ENCODE assay signal across 11 cellular contexts in genomic region chr10:73653701-73654100, GRCh38. TPM values are rescaled to one million over a fixed set of nuclear protein-coding genes. Genes with fewer than 3 reads are reported as not detected.
DNase-seq lines count a peak whose midpoint lies in the region; TF ChIP-seq lines count a peak whose summit lies in the region.
"Had no signal": no experiment of that assay in that cellular context is flagged by ENCODE, and none has a peak within 500 bp of the region (broad histone marks: within the 10 kb centered on the region; RNA-seq: fewer than 3 reads in every experiment).

No MANE protein-coding gene starts in this region.

- 0 out of 2 replicates have a peak, but pooled peaks cover 4% of the 10 kb centered on the region for H3K27me3 ChIP-seq in OCI-LY1 (ENCODE audit: insufficient read depth, low read length)

- TF ChIP-seq CTCF in GM13976 (IDR thresholded peaks at IDR 0.05; ENCODE audit: borderline replicate concordance, control extremely low read depth, extremely low read depth, insufficient read depth, missing control alignments) (peak; percentile 48), OCI-LY1 (IDR thresholded peaks at IDR 0.05; ENCODE audit: low read length) (peak; percentile 54; the same call in 1 of the 2 replicates), epithelial cell of esophagus (IDR thresholded peaks at IDR 0.05; ENCODE audit: insufficient read depth, low read depth, low read length, missing control alignments) (peak; percentile 38)

- no peak overlapping the region for H2AFZ ChIP-seq in OCI-LY1 (ENCODE audit: low read length)

- H3K27ac ChIP-seq in OCI-LY1 (ENCODE audit: low read depth, low read length, poor library complexity, severe bottlenecking): no peak overlapping the region
- H3K27ac ChIP-seq: KMS-11 had no signal

- H3K9me2 ChIP-seq in OCI-LY1 (ENCODE audit: low read depth, low read length): no peaks in the 10 kb centered on the region

- peaks cover 6% of the 10 kb centered on the region for H3K4me1 ChIP-seq in OCI-LY1 (ENCODE audit: insufficient read depth, low read length, severe bottlenecking)

- H3K9me3 ChIP-seq in OCI-LY1 (ENCODE audit: low read length): no peaks in the 10 kb centered on the region

- DNase-seq in 8988T: peak; percentile 77
- peak; percentile 67 for DNase-seq in GM13976 (ENCODE audit: low spot score)
- peak; percentile 46 for DNase-seq in epithelial cell of esophagus (ENCODE audit: low read depth)
- DNase-seq in H4 (ENCODE audit: low spot score): no peak
- no peak for DNase-seq in NCI-H1694 treated with DMSO at 0.1 percent for 48 hours (lab: John Stamatoyannopoulos, UW)
- no peak for DNase-seq in activated T-cell treated with anti-CD3 and anti-CD28 coated beads, Interleukin-2, amount 50 U/mL, for 1 hour
- no peak for DNase-seq in NCI-H1105 treated with DMSO at 0.1 percent for 48 hours (lab: John Stamatoyannopoulos, UW)
- DNase-seq: CD8-positive, alpha-beta memory T cell; stimulated activated CD4-positive, alpha-beta T cell treated with anti-CD3 and anti-CD28 coated beads, Interleukin-4, amount 100 ng/mL, for 24 hours had no signal

- H3K4me2 ChIP-seq in OCI-LY1 (ENCODE audit: low read length): no peak overlapping the region
- H3K4me2 ChIP-seq: KMS-11 had no signal

- H3K79me2 ChIP-seq in OCI-LY1 (ENCODE audit: insufficient read depth, low read length): no peaks in the 10 kb centered on the region

- in situ Hi-C loops in GM13976 (cut with MboI; ENCODE audit: low sequenced_read_pairs, unreplicated experiment): no loop called here

- no peak overlapping the region for H3K9ac ChIP-seq in OCI-LY1 (ENCODE audit: low read length)
- H3K9ac ChIP-seq: KMS-11 had no signal

- H3K4me3 ChIP-seq in OCI-LY1 (ENCODE audit: low read depth, low read length, poor library complexity, severe bottlenecking): no peak overlapping the region
- H3K4me3 ChIP-seq in epithelial cell of esophagus (ENCODE audit: low read length): no peak overlapping the region

- H4K20me1 ChIP-seq in OCI-LY1 (ENCODE audit: insufficient read depth, low read length): no peaks in the 10 kb centered on the region

- H3K36me3 ChIP-seq in OCI-LY1 (ENCODE audit: insufficient read depth, low read length): no peaks in the 10 kb centered on the region

- no peaks in the 10 kb centered on the region for H3F3A ChIP-seq in OCI-LY1 (ENCODE audit: insufficient read depth, low read length)

RNA-seq across cellular contexts. Expression of gene SYNPO2L, which starts 2.1 kb away (rescaled TPM):
- 0.02 TPM in 1 of 2 replicates, not detected in the other for total RNA-seq in H4 (2014; rRNA removed; shearing (Covaris generic))
- total RNA-seq: CD8-positive, alpha-beta memory T cell had no signal

RNA-seq across cellular contexts. Expression of gene MYOZ1, which starts 12.4 kb away (rescaled TPM):
- total RNA-seq in H4 (2014; rRNA removed; shearing (Covaris generic)): 0.33 TPM in 1 of 2 replicates, not detected in the other
- total RNA-seq: CD8-positive, alpha-beta memory T cell had no signal

RNA-seq across cellular contexts. Expression of gene AGAP5, which starts 44.2 kb away (rescaled TPM):
- total RNA-seq in H4 (2014; rRNA removed; shearing (Covaris generic)): 1.7 and 24.6 TPM in 2 replicates

Comparison
In these comparisons a context has a peak if more than half of its experiments do, and no peak if none do; other contexts are left out.
1. DNase-seq: peak in 8988T (single experiment), GM13976 (single experiment) and epithelial cell of esophagus (single experiment); none in H4 (single experiment), NCI-H1694 treated with DMSO at 0.1 percent for 48 hours (single experiment), activated T-cell treated with anti-CD3 and anti-CD28 coated beads, Interleukin-2, amount 50 U/mL, for 1 hour (single experiment) and NCI-H1105 treated with DMSO at 0.1 percent for 48 hours (single experiment).
2. Peak in every context shown above with its lines, with median percentiles within 50 percentile points of each other: CTCF ChIP-seq.